Comparison of ENCODE assay signal across 9 cellular contexts in the genomic region with DNA sequence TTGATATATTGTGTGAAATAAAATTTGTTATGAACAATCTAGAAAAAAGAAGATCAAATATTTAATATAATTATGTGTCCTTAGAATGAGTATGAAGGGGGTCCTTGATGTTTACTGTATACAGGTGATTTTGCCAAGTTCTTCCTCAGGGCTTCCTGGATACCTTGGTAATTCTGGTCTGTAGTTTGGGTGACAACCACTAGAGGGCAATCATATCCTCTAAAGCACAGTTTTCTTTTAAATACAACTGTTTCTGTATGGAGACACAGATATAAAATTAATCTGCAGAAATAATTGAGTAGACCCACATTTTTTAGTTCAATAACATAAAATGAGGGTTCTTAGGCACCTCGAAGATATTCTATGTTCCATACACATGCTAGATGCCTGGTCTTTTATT.
A peak's percentile ranks its signal among the peaks of the same experiment; 100 is the strongest.
DNase-seq lines count a peak whose midpoint lies in the region; ATAC-seq, FAIRE-seq and TF ChIP-seq lines count a peak whose summit lies in the region.
"Had no signal": no experiment of that assay in that cellular context is flagged by ENCODE, and none has a peak within 500 bp of the region (broad histone marks: within the 10 kb centered on the region; RNA-seq: fewer than 3 reads in every experiment).

No MANE protein-coding gene starts in this region.

- no peak overlapping the region for H3K4me2 ChIP-seq in HepG2 (ENCODE audit: low read depth, low read length)

- intact Hi-C loops in HepG2 (cut with micrococcal nuclease; ENCODE audit: unreplicated experiment), result no loop called here
- intact Hi-C loops in activated T-helper 2 cell treated with anti-CD3 and anti-CD28 coated beads, Interferon-gamma antibody, Interleukin-2, Interleukin-4, amounts not matched to agents 10 μg/mL and 5 μg/mL and 100 μg/mL, durations not matched to agents 14 hours and 24 hours and 36 hours (cut with micrococcal nuclease), result no loop called here

- 0% methylated on average over 1 of the region's 1 CpG for WGBS in HepG2 (ENCODE audit: low lambda C conversion rate)

- H3K9me3 ChIP-seq in HepG2 (ENCODE audit: low read length), result peaks cover 11% of the 10 kb centered on the region; the same call in 1 of the 2 replicates

- TF ChIP-seq POLR2A in HepG2 (IDR thresholded peaks at IDR 0.05; ENCODE audit: insufficient read depth in 1 of 2, low read depth in 2 of 2, low read length in 2 of 2), result no peak

- no peak overlapping the region for H3K27ac ChIP-seq in HepG2 (ENCODE audit: extremely low read length, insufficient read depth, low read length)
- H3K27ac ChIP-seq: epithelial cell of prostate had no signal

- H3K4me3 Mint-ChIP-seq in activated CD8-positive, alpha-beta T cell treated with anti-CD3 and anti-CD28 coated beads, Interleukin-2, amount 10 ng/mL, durations not matched to agents 7 days and 5 days, result no peak overlapping the region
- H3K4me3 Mint-ChIP-seq in activated T-helper 2 cell treated with anti-CD3 and anti-CD28 coated beads, Interferon-gamma antibody, Interleukin-2, Interleukin-4, amounts not matched to agents 10 μg/mL and 5 μg/mL and 100 μg/mL, durations not matched to agents 14 hours and 24 hours and 36 hours (ENCODE audit: low read depth), result no peak overlapping the region

- H3K4me1 Mint-ChIP-seq in activated CD8-positive, alpha-beta T cell treated with anti-CD3 and anti-CD28 coated beads, Interleukin-2, amount 10 ng/mL, durations not matched to agents 7 days and 5 days (ENCODE audit: low read depth), result no peaks in the 10 kb centered on the region
- no peaks in the 10 kb centered on the region for H3K4me1 Mint-ChIP-seq in activated T-helper 2 cell treated with anti-CD3 and anti-CD28 coated beads, Interferon-gamma antibody, Interleukin-2, Interleukin-4, amounts not matched to agents 10 μg/mL and 5 μg/mL and 100 μg/mL, durations not matched to agents 14 hours and 24 hours and 36 hours (ENCODE audit: low read depth)

- POLR2A ChIA-PET in activated CD8-positive, alpha-beta T cell treated with anti-CD3 and anti-CD28 coated beads, Interleukin-2, amount 10 ng/mL, durations not matched to agents 7 days and 5 days (lab: Charles Lee), result no interaction called here
- POLR2A ChIA-PET in HepG2 (lab: Yijun Ruan, JAX), result no interaction called here

- H3K27me3 Mint-ChIP-seq in activated CD8-positive, alpha-beta T cell treated with anti-CD3 and anti-CD28 coated beads, Interleukin-2, amount 10 ng/mL, durations not matched to agents 7 days and 5 days (ENCODE audit: low read depth), result no peaks in the 10 kb centered on the region
- H3K27me3 Mint-ChIP-seq in activated T-helper 2 cell treated with anti-CD3 and anti-CD28 coated beads, Interferon-gamma antibody, Interleukin-2, Interleukin-4, amounts not matched to agents 10 μg/mL and 5 μg/mL and 100 μg/mL, durations not matched to agents 14 hours and 24 hours and 36 hours (ENCODE audit: low read depth), result no peaks in the 10 kb centered on the region

- no peak overlapping the region for H3K27ac Mint-ChIP-seq in activated CD8-positive, alpha-beta T cell treated with anti-CD3 and anti-CD28 coated beads, Interleukin-2, amount 10 ng/mL, durations not matched to agents 7 days and 5 days
- H3K27ac Mint-ChIP-seq in activated T-helper 2 cell treated with anti-CD3 and anti-CD28 coated beads, Interferon-gamma antibody, Interleukin-2, Interleukin-4, amounts not matched to agents 10 μg/mL and 5 μg/mL and 100 μg/mL, durations not matched to agents 14 hours and 24 hours and 36 hours, result no peak overlapping the region

- no peak overlapping the region for H3K4me3 ChIP-seq in HepG2 (replicated peaks in 1 of 3; ENCODE audit: insufficient read depth in 1 of 3, low read depth in 2 of 3, low read length in 3 of 3)

- H3K36me3 Mint-ChIP-seq in activated CD8-positive, alpha-beta T cell treated with anti-CD3 and anti-CD28 coated beads, Interleukin-2, amount 10 ng/mL, durations not matched to agents 7 days and 5 days (ENCODE audit: low read depth), result no peaks in the 10 kb centered on the region
- no peaks in the 10 kb centered on the region for H3K36me3 Mint-ChIP-seq in activated T-helper 2 cell treated with anti-CD3 and anti-CD28 coated beads, Interferon-gamma antibody, Interleukin-2, Interleukin-4, amounts not matched to agents 10 μg/mL and 5 μg/mL and 100 μg/mL, durations not matched to agents 14 hours and 24 hours and 36 hours (ENCODE audit: low read depth)

- no peaks in the 10 kb centered on the region for H3K9me3 Mint-ChIP-seq in activated CD8-positive, alpha-beta T cell treated with anti-CD3 and anti-CD28 coated beads, Interleukin-2, amount 10 ng/mL, durations not matched to agents 7 days and 5 days (ENCODE audit: insufficient read depth)
- no peaks in the 10 kb centered on the region for H3K9me3 Mint-ChIP-seq in activated T-helper 2 cell treated with anti-CD3 and anti-CD28 coated beads, Interferon-gamma antibody, Interleukin-2, Interleukin-4, amounts not matched to agents 10 μg/mL and 5 μg/mL and 100 μg/mL, durations not matched to agents 14 hours and 24 hours and 36 hours

- no peaks in the 10 kb centered on the region for H3K27me3 ChIP-seq in HepG2 (ENCODE audit: control insufficient read depth in 1 of 2, insufficient read depth in 2 of 2, low read length in 2 of 2)

- H4K20me1 ChIP-seq in HepG2 (ENCODE audit: insufficient read depth, low read length), result no peaks in the 10 kb centered on the region

- no TSS peak for BruUV-seq in HepG2 (replicated peaks; lab: Mats Ljungman, UMichigan)

- no peak overlapping the region for H2AFZ ChIP-seq in HepG2 (ENCODE audit: low read length)

- FAIRE-seq in HepG2 (lab: Jason Lieb, UNC), result no peak

- TF ChIP-seq RAD21 in HepG2 (CRISPR knock-in tag; IDR thresholded peaks at IDR 0.05), result no peak

- ATAC-seq in activated CD8-positive, alpha-beta T cell treated with anti-CD3 and anti-CD28 coated beads, Interleukin-2, amount 10 ng/mL, durations not matched to agents 7 days and 5 days, result no peak
- ATAC-seq in HepG2, result no peak
- no peak for ATAC-seq in GM18517 (IDR thresholded peaks at IDR 0.05; ENCODE audit: unreplicated experiment)

- no peaks in the 10 kb centered on the region for H3K79me2 ChIP-seq in HepG2 (ENCODE audit: insufficient read depth, low read length)

- CTCF ChIA-PET in activated CD8-positive, alpha-beta T cell treated with anti-CD3 and anti-CD28 coated beads, Interleukin-2, amount 10 ng/mL, durations not matched to agents 7 days and 5 days (lab: Charles Lee), result no interaction called here
- CTCF ChIA-PET in HepG2 (lab: Yijun Ruan, JAX; ENCODE audit: low intra/inter-chr PET ratio, low total read pairs), result no interaction called here

- in situ Hi-C loops in ACHN (cut with HindIII; ENCODE audit: low pct_ligation_motif_present, low pct_unique_long_range_greater_than_20kb, low sequenced_read_pairs), result no loop called here
- in situ Hi-C loops in HepG2 (cut with HindIII; ENCODE audit: extremely low pct_ligation_motif_present, low pct_unique_long_range_greater_than_20kb), result no loop called here

- no peaks in the 10 kb centered on the region for H3K4me1 ChIP-seq in HepG2 (ENCODE audit: insufficient read depth, low read length)

- no peak overlapping the region for H3K9ac ChIP-seq in HepG2 (ENCODE audit: insufficient read depth, low read depth, low read length)

- TF ChIP-seq EP300 in HepG2 (IDR thresholded peaks at IDR 0.05; ENCODE audit: low read depth in 2 of 2, low read length in 2 of 2) (no peak), HepG2 (CRISPR knock-in tag; IDR thresholded peaks at IDR 0.05; ENCODE audit: borderline replicate concordance) (no peak)

- no peaks in the 10 kb centered on the region for H3K36me3 ChIP-seq in HepG2 (replicated peaks in 1 of 2; ENCODE audit: control insufficient read depth in 1 of 2, insufficient read depth in 2 of 2, low read length in 2 of 2)

- peak; percentile 31 for DNase-seq in ACHN
- peak; percentile 0 for DNase-seq in EL
- DNase-seq in HT1080 (ENCODE audit: low read depth), result peak; percentile 3
- DNase-seq in activated CD8-positive, alpha-beta T cell treated with anti-CD3 and anti-CD28 coated beads, Interleukin-2, amount 10 ng/mL, durations not matched to agents 7 days and 5 days, result peak; percentile 21
- peak; percentile 1 for DNase-seq in HepG2 (ENCODE audit: low spot score)
- no peak for DNase-seq in kidney glomerular epithelial cell (lab: John Stamatoyannopoulos, UW)
- DNase-seq in activated T-helper 2 cell treated with anti-CD3 and anti-CD28 coated beads, Interferon-gamma antibody, Interleukin-2, Interleukin-4, amounts not matched to agents 10 μg/mL and 5 μg/mL and 100 μg/mL, durations not matched to agents 14 hours and 24 hours and 36 hours (ENCODE audit: low spot score), result no peak

- TF ChIP-seq CTCF in HepG2 (CRISPR knock-in tag; IDR thresholded peaks at IDR 0.05), result no peak

TF ChIP-seq in HepG2, 621 proteins besides CTCF, POLR2A, EP300 and RAD21 (continues in another document):
- TF ChIP-seq NAIF1 (CRISPR knock-in tag; IDR thresholded peaks at IDR 0.05; ENCODE audit: borderline replicate concordance) (no peak), MTF1 (CRISPR knock-in tag; IDR thresholded peaks at IDR 0.05) (no peak), CEBPB (IDR thresholded peaks at IDR 0.05; ENCODE audit: borderline replicate concordance, low read depth, low read length) (no peak)
- TF ChIP-seq, protein P1, sequence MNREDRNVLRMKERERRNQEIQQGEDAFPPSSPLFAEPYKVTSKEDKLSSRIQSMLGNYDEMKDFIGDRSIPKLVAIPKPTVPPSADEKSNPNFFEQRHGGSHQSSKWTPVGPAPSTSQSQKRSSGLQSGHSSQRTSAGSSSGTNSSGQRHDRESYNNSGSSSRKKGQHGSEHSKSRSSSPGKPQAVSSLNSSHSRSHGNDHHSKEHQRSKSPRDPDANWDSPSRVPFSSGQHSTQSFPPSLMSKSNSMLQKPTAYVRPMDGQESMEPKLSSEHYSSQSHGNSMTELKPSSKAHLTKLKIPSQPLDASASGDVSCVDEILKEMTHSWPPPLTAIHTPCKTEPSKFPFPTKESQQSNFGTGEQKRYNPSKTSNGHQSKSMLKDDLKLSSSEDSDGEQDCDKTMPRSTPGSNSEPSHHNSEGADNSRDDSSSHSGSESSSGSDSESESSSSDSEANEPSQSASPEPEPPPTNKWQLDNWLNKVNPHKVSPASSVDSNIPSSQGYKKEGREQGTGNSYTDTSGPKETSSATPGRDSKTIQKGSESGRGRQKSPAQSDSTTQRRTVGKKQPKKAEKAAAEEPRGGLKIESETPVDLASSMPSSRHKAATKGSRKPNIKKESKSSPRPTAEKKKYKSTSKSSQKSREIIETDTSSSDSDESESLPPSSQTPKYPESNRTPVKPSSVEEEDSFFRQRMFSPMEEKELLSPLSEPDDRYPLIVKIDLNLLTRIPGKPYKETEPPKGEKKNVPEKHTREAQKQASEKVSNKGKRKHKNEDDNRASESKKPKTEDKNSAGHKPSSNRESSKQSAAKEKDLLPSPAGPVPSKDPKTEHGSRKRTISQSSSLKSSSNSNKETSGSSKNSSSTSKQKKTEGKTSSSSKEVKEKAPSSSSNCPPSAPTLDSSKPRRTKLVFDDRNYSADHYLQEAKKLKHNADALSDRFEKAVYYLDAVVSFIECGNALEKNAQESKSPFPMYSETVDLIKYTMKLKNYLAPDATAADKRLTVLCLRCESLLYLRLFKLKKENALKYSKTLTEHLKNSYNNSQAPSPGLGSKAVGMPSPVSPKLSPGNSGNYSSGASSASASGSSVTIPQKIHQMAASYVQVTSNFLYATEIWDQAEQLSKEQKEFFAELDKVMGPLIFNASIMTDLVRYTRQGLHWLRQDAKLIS (CRISPR knock-in tag; IDR thresholded peaks at IDR 0.05), result no peak

Comparison
In these comparisons a context has a peak if more than half of its experiments do, and no peak if none do; other contexts are left out.
1. DNase-seq: peak in ACHN (single experiment), EL (single experiment), HT1080 (single experiment), activated CD8-positive, alpha-beta T cell treated with anti-CD3 and anti-CD28 coated beads, Interleukin-2, amount 10 ng/mL, durations not matched to agents 7 days and 5 days (single experiment) and HepG2 (single experiment); none in kidney glomerular epithelial cell (single experiment) and activated T-helper 2 cell treated with anti-CD3 and anti-CD28 coated beads, Interferon-gamma antibody, Interleukin-2, Interleukin-4, amounts not matched to agents 10 μg/mL and 5 μg/mL and 100 μg/mL, durations not matched to agents 14 hours and 24 hours and 36 hours (single experiment).